Comparison of ENCODE assay signal across 8 cellular contexts in genomic region chr11:36376888-36377758, GRCh38.
A peak's percentile ranks its signal among the peaks of the same experiment; 100 is the strongest.
DNase-seq lines count a peak whose midpoint lies in the region; ATAC-seq, FAIRE-seq and TF ChIP-seq lines count a peak whose summit lies in the region.

No MANE protein-coding gene starts in this region.

- peak overlapping the region; percentile 73 for H2AFZ ChIP-seq in Loucy (ENCODE audit: low read length)

- H3K4me1 Mint-ChIP-seq in activated CD8-positive, alpha-beta T cell treated with anti-CD3 and anti-CD28 coated beads for 36 hours (ENCODE audit: low read depth): peaks cover 26% of the 10 kb centered on the region
- peaks cover 44% of the 10 kb centered on the region for H3K4me1 Mint-ChIP-seq in stimulated activated naive CD8-positive, alpha-beta T cell treated with anti-CD3 and anti-CD28 coated beads, Interleukin-15, amount 100 ng/mL, for 72 hours

- POLR2A ChIA-PET in A549 (lab: Yijun Ruan, JAX): interaction anchor here (0.6 to 1.1 kb wide), 2 partner anchors 55 to 210 kb away, joined by 3 to 4 read pairs; no protein-coding TSS in a partner anchor
- POLR2A ChIA-PET in activated CD8-positive, alpha-beta T cell treated with anti-CD3 and anti-CD28 coated beads for 36 hours (lab: Charles Lee): interaction anchor here (1.1 kb wide), 1 partner anchor 33 kb away, joined by 3 read pairs; no protein-coding TSS in a partner anchor

- H4K20me1 ChIP-seq in Loucy (ENCODE audit: insufficient read depth, low read length, poor library complexity, severe bottlenecking): peaks cover 43% of the 10 kb centered on the region

- no peak for FAIRE-seq in A549 (lab: Jason Lieb, UNC)

- H3K9ac ChIP-seq in Loucy (ENCODE audit: low read depth, low read length, poor library complexity, severe bottlenecking): peak overlapping the region; percentile 99

- ATAC-seq in A549 (peak; percentile 82 to 93), GM18511 (IDR thresholded peaks at IDR 0.05; ENCODE audit: unreplicated experiment) (peak; percentile 58)
- ATAC-seq in activated CD8-positive, alpha-beta T cell treated with anti-CD3 and anti-CD28 coated beads for 36 hours: peak; percentile 65
- ATAC-seq in stimulated activated naive CD8-positive, alpha-beta T cell treated with anti-CD3 and anti-CD28 coated beads, Interleukin-15, amount 100 ng/mL, for 72 hours: peak; percentile 80

- 0 out of 2 replicates have a peak, but pooled peaks have one; percentile 22 for TF ChIP-seq POLR2A in A549 (IDR thresholded peaks at IDR 0.05; ENCODE audit: low read length)

- TF ChIP-seq EP300 in A549 (IDR thresholded peaks at IDR 0.05): no peak

- WGBS in A549 (ENCODE audit: missing lambda C conversion rate): under 1% methylated on average over 52 of the region's 68 CpGs

- peak; percentile 30 to 62; a peak in 4 of 5 replicates for TF ChIP-seq RAD21 in A549 (conservative IDR thresholded peaks at IDR 0.05 in 1 of 2, IDR thresholded peaks at IDR 0.05 in 1 of 2)

- CTCF ChIA-PET in A549 (lab: Yijun Ruan, JAX): interaction anchor here (0.5 to 6.1 kb wide), 44 partner anchors 9 to 744 kb away, joined by 3 to 51 read pairs (median 4); partner anchors contain the start of gene PRR5L
- CTCF ChIA-PET in activated CD8-positive, alpha-beta T cell treated with anti-CD3 and anti-CD28 coated beads for 36 hours (lab: Charles Lee): interaction anchor here (0.8 to 7.3 kb wide), 20 partner anchors 12 to 125 kb away, joined by 3 to 46 read pairs (median 3); partner anchors contain the start of gene COMMD9

- H3K4me3 ChIP-seq in A549 (peak overlapping the region; percentile 70), Loucy (ENCODE audit: low read length, poor library complexity, severe bottlenecking) (peak overlapping the region; percentile 94), epithelial cell of esophagus (ENCODE audit: low read length) (peak overlapping the region; percentile 81)

- peaks cover 17% of the 10 kb centered on the region for H3K4me1 ChIP-seq in A549
- H3K4me1 ChIP-seq in Loucy (ENCODE audit: insufficient read depth, low read length, poor library complexity, severe bottlenecking): peaks cover 69% of the 10 kb centered on the region

- peak overlapping the region; percentile 79 for H3K27ac Mint-ChIP-seq in activated CD8-positive, alpha-beta T cell treated with anti-CD3 and anti-CD28 coated beads for 36 hours
- peak overlapping the region; percentile 68 to 76 for H3K27ac Mint-ChIP-seq in stimulated activated naive CD8-positive, alpha-beta T cell treated with anti-CD3 and anti-CD28 coated beads, Interleukin-15, amount 100 ng/mL, for 72 hours

- peak overlapping the region; percentile 61 to 84 for H3K27ac ChIP-seq in A549

- peaks cover 6% of the 10 kb centered on the region for H3K36me3 Mint-ChIP-seq in activated CD8-positive, alpha-beta T cell treated with anti-CD3 and anti-CD28 coated beads for 36 hours (ENCODE audit: low read depth)

- H3K36me3 ChIP-seq in Loucy (ENCODE audit: insufficient read depth, low read length): peaks cover 12% of the 10 kb centered on the region; the same call in 1 of the 2 replicates

- H3K9me3 ChIP-seq in A549: no peaks in the 10 kb centered on the region
- no peaks in the 10 kb centered on the region for H3K9me3 ChIP-seq in Loucy (ENCODE audit: insufficient read depth, low read depth, low read length)

- no peaks in the 10 kb centered on the region for H3F3A ChIP-seq in Loucy (ENCODE audit: low read depth)

- no peaks in the 10 kb centered on the region for H3K9me2 ChIP-seq in Loucy (replicated peaks; ENCODE audit: low read depth, low read length)

- H3K9me3 Mint-ChIP-seq in activated CD8-positive, alpha-beta T cell treated with anti-CD3 and anti-CD28 coated beads for 36 hours: no peaks in the 10 kb centered on the region
- H3K9me3 Mint-ChIP-seq in stimulated activated naive CD8-positive, alpha-beta T cell treated with anti-CD3 and anti-CD28 coated beads, Interleukin-15, amount 100 ng/mL, for 72 hours: no peaks in the 10 kb centered on the region

- H3K79me2 ChIP-seq in Loucy (ENCODE audit: insufficient read depth, low read length): peaks cover 63% of the 10 kb centered on the region

- no peaks in the 10 kb centered on the region for H3K27me3 ChIP-seq in Loucy (ENCODE audit: insufficient read depth, low read length, poor library complexity, severe bottlenecking)

- TF ChIP-seq CTCF in A549 (IDR thresholded peaks at IDR 0.05) (peak; percentile 78), Loucy (conservative IDR thresholded peaks at IDR 0.05; ENCODE audit: low read length) (peak; percentile 72), epithelial cell of esophagus (IDR thresholded peaks at IDR 0.05; ENCODE audit: insufficient read depth, low read depth, low read length, missing control alignments) (peak; percentile 42)
- TF ChIP-seq CTCF in activated CD8-positive, alpha-beta T cell treated with anti-CD3 and anti-CD28 coated beads for 36 hours (IDR thresholded peaks at IDR 0.05): peak; percentile 67

- peak overlapping the region; percentile 88 for H3K4me3 Mint-ChIP-seq in activated CD8-positive, alpha-beta T cell treated with anti-CD3 and anti-CD28 coated beads for 36 hours
- H3K4me3 Mint-ChIP-seq in stimulated activated naive CD8-positive, alpha-beta T cell treated with anti-CD3 and anti-CD28 coated beads, Interleukin-15, amount 100 ng/mL, for 72 hours: peak overlapping the region; percentile 88 to 91

- intact Hi-C loops in activated CD8-positive, alpha-beta T cell treated with anti-CD3 and anti-CD28 coated beads for 36 hours (cut with micrococcal nuclease): no loop called here

- H3K27me3 Mint-ChIP-seq in activated CD8-positive, alpha-beta T cell treated with anti-CD3 and anti-CD28 coated beads for 36 hours: peaks cover 58% of the 10 kb centered on the region
- peaks cover 97% of the 10 kb centered on the region for H3K27me3 Mint-ChIP-seq in stimulated activated naive CD8-positive, alpha-beta T cell treated with anti-CD3 and anti-CD28 coated beads, Interleukin-15, amount 100 ng/mL, for 72 hours

- DNase-seq in A549 (ENCODE audit: low read depth in 1 of 2, low spot score in 1 of 2): peak; percentile 52 to 56
- DNase-seq in activated CD8-positive, alpha-beta T cell treated with anti-CD3 and anti-CD28 coated beads for 36 hours: peak; percentile 70
- DNase-seq in epithelial cell of esophagus (ENCODE audit: low read depth): peak; percentile 57
- DNase-seq in mucosa of gallbladder (ENCODE audit: low spot score): peak; percentile 46
- peak; percentile 50 to 61 for DNase-seq in stimulated activated naive CD8-positive, alpha-beta T cell treated with anti-CD3 and anti-CD28 coated beads, Interleukin-15, amount 100 ng/mL, for 72 hours
- no peak for DNase-seq in NCI-H2107 (lab: John Stamatoyannopoulos, UW)

- peak overlapping the region; percentile 95 for H3K4me2 ChIP-seq in A549
- peak overlapping the region; percentile 89 for H3K4me2 ChIP-seq in Loucy (ENCODE audit: low read depth, low read length, poor library complexity, severe bottlenecking)

TF ChIP-seq in A549, 52 proteins besides CTCF, POLR2A, EP300 and RAD21 (continues in another document):
- no peak for TF ChIP-seq ELK1 (IDR thresholded peaks at IDR 0.05; ENCODE audit: low read depth, low read length)
- no peak for TF ChIP-seq ZC3H11A (IDR thresholded peaks at IDR 0.05)
- no peak for TF ChIP-seq ZNF302 (CRISPR knock-in tag; IDR thresholded peaks at IDR 0.05)
- TF ChIP-seq, protein P1, sequence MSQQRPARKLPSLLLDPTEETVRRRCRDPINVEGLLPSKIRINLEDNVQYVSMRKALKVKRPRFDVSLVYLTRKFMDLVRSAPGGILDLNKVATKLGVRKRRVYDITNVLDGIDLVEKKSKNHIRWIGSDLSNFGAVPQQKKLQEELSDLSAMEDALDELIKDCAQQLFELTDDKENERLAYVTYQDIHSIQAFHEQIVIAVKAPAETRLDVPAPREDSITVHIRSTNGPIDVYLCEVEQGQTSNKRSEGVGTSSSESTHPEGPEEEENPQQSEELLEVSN (IDR thresholded peaks at IDR 0.05; ENCODE audit: borderline replicate concordance, low read depth): peak; percentile 86
- TF ChIP-seq PHF8 (IDR thresholded peaks at IDR 0.05; ENCODE audit: borderline replicate concordance, low read depth): no peak
- TF ChIP-seq HOXA7 (CRISPR knock-in tag; IDR thresholded peaks at IDR 0.05): no peak
- TF ChIP-seq USF2 (IDR thresholded peaks at IDR 0.05): 0 out of 2 replicates have a peak, but pooled peaks have one; percentile 18
- TF ChIP-seq BCL3 (IDR thresholded peaks at IDR 0.05): no peak
- TF ChIP-seq JUN (IDR thresholded peaks at IDR 0.05): 0 out of 5 replicates have a peak, but pooled peaks of 1 of the 2 experiments have one; percentile 25
- no peak for TF ChIP-seq HEYL (CRISPR knock-in tag; IDR thresholded peaks at IDR 0.05)
- no peak for TF ChIP-seq POLR2AphosphoS2 (conservative IDR thresholded peaks at IDR 0.05; ENCODE audit: low read length)
- TF ChIP-seq EHMT2 (IDR thresholded peaks at IDR 0.05; ENCODE audit: low read depth): no peak
- no peak for TF ChIP-seq HOXB5 (CRISPR knock-in tag; IDR thresholded peaks at IDR 0.05)
